8 cellular contexts compared by ENCODE assay signal in genomic region chr13:33678906-33679657, GRCh38.
DNase-seq lines count a peak whose midpoint lies in the region; ATAC-seq and TF ChIP-seq lines count a peak whose summit lies in the region.

No MANE protein-coding gene starts in this region.

- H3K4me2 ChIP-seq in KMS-11 (peak overlapping the region; percentile 99), trophoblast cell (ENCODE audit: low read length) (no peak overlapping the region)

- no peak for TF ChIP-seq POLR2A in uterus (IDR thresholded peaks at IDR 0.05)

- H3K4me3 ChIP-seq in KMS-11 (IDR thresholded peaks at IDR 0.05; ENCODE audit: insufficient read depth, low read depth, low read length) (no peak overlapping the region), fibroblast of pulmonary artery (replicated peaks; ENCODE audit: low read depth, low read length) (peak overlapping the region; percentile 51), trophoblast cell (ENCODE audit: low read depth, low read length) (no peak overlapping the region), uterus (no peak overlapping the region)

- DNase-seq in GM03348 (ENCODE audit: low spot score) (peak; percentile 22), fibroblast of pulmonary artery (ENCODE audit: low read depth) (peak; percentile 95), trophoblast cell (peak; percentile 13 to 15), uterus (peak; percentile 38 to 39), RKO (ENCODE audit: low spot score) (no peak)
- DNase-seq in activated CD8-positive, alpha-beta T cell treated with anti-CD3 and anti-CD28 coated beads, Interleukin-2, amount 10 ng/mL, durations not matched to agents 7 days and 5 days = peak; percentile 42

- no peaks in the 10 kb centered on the region for H4K20me1 ChIP-seq in KMS-11 (ENCODE audit: insufficient read depth)

- intact Hi-C loops in uterus (cut with DNase I; ENCODE audit: low total_unique reads) = no loop called here

- no peak overlapping the region for H2BK120ac ChIP-seq in trophoblast cell (ENCODE audit: insufficient read depth, low read length, poor library complexity)

- H3K36me3 ChIP-seq in KMS-11 (ENCODE audit: insufficient read depth) (no peaks in the 10 kb centered on the region), trophoblast cell (ENCODE audit: control insufficient read depth in 1 of 2, insufficient read depth in 2 of 2, low read length in 2 of 2) (no peaks in the 10 kb centered on the region), uterus (no peaks in the 10 kb centered on the region)

- H3K9ac ChIP-seq in KMS-11 = peak overlapping the region; percentile 96
- H3K9ac ChIP-seq in trophoblast cell (ENCODE audit: low read length) = no peak overlapping the region

- WGBS in trophoblast cell (ENCODE audit: extremely low coverage, insufficient coverage, insufficient read length) = no CpG with 5 or more reads among the region's 11 CpGs

- no peaks in the 10 kb centered on the region for H3K27me3 Mint-ChIP-seq in activated CD8-positive, alpha-beta T cell treated with anti-CD3 and anti-CD28 coated beads, Interleukin-2, amount 10 ng/mL, durations not matched to agents 7 days and 5 days (ENCODE audit: low read depth)

- H3K27ac Mint-ChIP-seq in activated CD8-positive, alpha-beta T cell treated with anti-CD3 and anti-CD28 coated beads, Interleukin-2, amount 10 ng/mL, durations not matched to agents 7 days and 5 days = peak overlapping the region; percentile 82

- H2AK5ac ChIP-seq in trophoblast cell (ENCODE audit: low read length) = no peak overlapping the region

- CTCF ChIA-PET in activated CD8-positive, alpha-beta T cell treated with anti-CD3 and anti-CD28 coated beads, Interleukin-2, amount 10 ng/mL, durations not matched to agents 7 days and 5 days (lab: Charles Lee) = interaction anchor here (1.5 to 1.6 kb wide), 2 partner anchors 13 to 136 kb away, joined by 4 to 7 read pairs; no protein-coding TSS in a partner anchor

- H3K14ac ChIP-seq in trophoblast cell (ENCODE audit: low read length) = no peak overlapping the region

- no peak overlapping the region for H3K18ac ChIP-seq in trophoblast cell (ENCODE audit: low read length)

- H3K79me2 ChIP-seq in KMS-11 (ENCODE audit: insufficient read depth, low read depth) = no peaks in the 10 kb centered on the region
- H3K79me2 ChIP-seq in trophoblast cell (ENCODE audit: control insufficient read depth, insufficient read depth, low read length, poor library complexity) = no peaks in the 10 kb centered on the region

- H3K4ac ChIP-seq in trophoblast cell (ENCODE audit: low read depth, low read length) = no peak overlapping the region

- H2BK12ac ChIP-seq in trophoblast cell (ENCODE audit: low read length) = no peak overlapping the region

- H2BK5ac ChIP-seq in trophoblast cell (ENCODE audit: low read depth, low read length, poor library complexity) = no peak overlapping the region

- H3K79me1 ChIP-seq in trophoblast cell (ENCODE audit: low read length) = no peaks in the 10 kb centered on the region

- H3K4me1 ChIP-seq in KMS-11 (ENCODE audit: low read depth, poor library complexity, severe bottlenecking) = peaks cover 17% of the 10 kb centered on the region
- H3K4me1 ChIP-seq in trophoblast cell (ENCODE audit: control insufficient read depth in 1 of 2, insufficient read depth in 2 of 2, low read length in 2 of 2) = peaks cover 0 to 2% of the 10 kb centered on the region in 2 experiments
- H3K4me1 ChIP-seq in uterus = no peaks in the 10 kb centered on the region

- H3K27ac ChIP-seq in KMS-11 = peak overlapping the region; percentile 99
- H3K27ac ChIP-seq in trophoblast cell (ENCODE audit: low read depth, low read length) = no peak overlapping the region
- no peak overlapping the region for H3K27ac ChIP-seq in uterus

- H2AFZ ChIP-seq in KMS-11 (ENCODE audit: low read depth) = peak overlapping the region; percentile 55
- H2AFZ ChIP-seq in trophoblast cell (ENCODE audit: insufficient read depth, low read length, poor library complexity) = no peak overlapping the region

- POLR2A ChIA-PET in activated CD8-positive, alpha-beta T cell treated with anti-CD3 and anti-CD28 coated beads, Interleukin-2, amount 10 ng/mL, durations not matched to agents 7 days and 5 days (lab: Charles Lee) = no interaction called here

- no peak overlapping the region for H4K12ac ChIP-seq in trophoblast cell (ENCODE audit: low read depth, low read length)

- H4K91ac ChIP-seq in trophoblast cell (ENCODE audit: low read depth, low read length) = no peak overlapping the region

- H3K9me3 ChIP-seq in trophoblast cell (ENCODE audit: insufficient read depth, low read depth, low read length) (peaks cover 5% of the 10 kb centered on the region), uterus (no peaks in the 10 kb centered on the region)

- H4K8ac ChIP-seq in trophoblast cell (ENCODE audit: low read depth, low read length) = no peak overlapping the region

- ATAC-seq in GM21619 (IDR thresholded peaks at IDR 0.05; ENCODE audit: unreplicated experiment) = peak; percentile 93
- peak; percentile 67 for ATAC-seq in activated CD8-positive, alpha-beta T cell treated with anti-CD3 and anti-CD28 coated beads, Interleukin-2, amount 10 ng/mL, durations not matched to agents 7 days and 5 days

- H3K27me3 ChIP-seq in KMS-11 (ENCODE audit: insufficient read depth, low read depth) (no peaks in the 10 kb centered on the region), trophoblast cell (ENCODE audit: insufficient read depth, low read length) (no peaks in the 10 kb centered on the region), uterus (no peaks in the 10 kb centered on the region)

- H3K23ac ChIP-seq in trophoblast cell (ENCODE audit: low read length) = no peak overlapping the region

- H3K9me3 Mint-ChIP-seq in activated CD8-positive, alpha-beta T cell treated with anti-CD3 and anti-CD28 coated beads, Interleukin-2, amount 10 ng/mL, durations not matched to agents 7 days and 5 days (ENCODE audit: insufficient read depth) = no peaks in the 10 kb centered on the region

- peak overlapping the region; percentile 34 for H3K4me3 Mint-ChIP-seq in activated CD8-positive, alpha-beta T cell treated with anti-CD3 and anti-CD28 coated beads, Interleukin-2, amount 10 ng/mL, durations not matched to agents 7 days and 5 days

- H3K4me1 Mint-ChIP-seq in activated CD8-positive, alpha-beta T cell treated with anti-CD3 and anti-CD28 coated beads, Interleukin-2, amount 10 ng/mL, durations not matched to agents 7 days and 5 days (ENCODE audit: low read depth) = peaks cover 9% of the 10 kb centered on the region

- no peak for TF ChIP-seq CTCF in KMS-11 (conservative IDR thresholded peaks at IDR 0.05; ENCODE audit: low read depth, low read length)
- no peak for TF ChIP-seq CTCF in fibroblast of pulmonary artery (IDR thresholded peaks at IDR 0.05; ENCODE audit: low read length, missing control alignments)
- no peak for TF ChIP-seq CTCF in uterus (IDR thresholded peaks at IDR 0.05)

- peaks cover 3% of the 10 kb centered on the region for H3K36me3 Mint-ChIP-seq in activated CD8-positive, alpha-beta T cell treated with anti-CD3 and anti-CD28 coated beads, Interleukin-2, amount 10 ng/mL, durations not matched to agents 7 days and 5 days (ENCODE audit: low read depth)
